In genomic region chr11:67118801-67119576, GRCh38 we compare ENCODE assay signal across 8 cellular contexts.
A peak's percentile ranks its signal among the peaks of the same experiment; 100 is the strongest.
DNase-seq lines count a peak whose midpoint lies in the region; ATAC-seq and TF ChIP-seq lines count a peak whose summit lies in the region.

Gene KDM2A, plus strand, starts transcription at chr11:67119263. Its CDS starts 2,054 bp downstream, at chr11:67121317.

- ATAC-seq in GM19035 (IDR thresholded peaks at IDR 0.05; ENCODE audit: unreplicated experiment) (peak; percentile 65), HG03354 (IDR thresholded peaks at IDR 0.05; ENCODE audit: poor library complexity, severe bottlenecking, unreplicated experiment) (peak; percentile 67)
- peak; percentile 80 to 83 for ATAC-seq in activated CD4-positive, CD25-positive, alpha-beta regulatory T cell treated with anti-CD3 and anti-CD28 coated beads, Interleukin-2, amount 50 U/mL, for 24 hours
- ATAC-seq in central memory CD8-positive, alpha-beta T cell (replicated peaks; ENCODE audit: extremely low read depth, poor library complexity, severe bottlenecking), result peak; percentile 82

- no peaks in the 10 kb centered on the region for H3K27me3 Mint-ChIP-seq in central memory CD8-positive, alpha-beta T cell

- TF ChIP-seq CTCF in AG09309 (IDR thresholded peaks at IDR 0.05; ENCODE audit: control insufficient read depth, insufficient read depth, low read depth, low read length, missing control alignments), result no peak

- peak within 1 kb of the TSS; percentile 86 for H3K27ac Mint-ChIP-seq in central memory CD8-positive, alpha-beta T cell (ENCODE audit: low read depth)

- DNase-seq in AG09309 (ENCODE audit: low read depth), result peak; percentile 94
- peak; percentile 98 to 99 for DNase-seq in NCI-H446 (lab: John Stamatoyannopoulos, UW)
- DNase-seq in central memory CD8-positive, alpha-beta T cell (ENCODE audit: low spot score in 2 of 2), result peak; percentile 90 to 96
- DNase-seq in iris pigment epithelial cell (ENCODE audit: low read depth), result peak; percentile 98
- peak; percentile 95 to 98 for DNase-seq in stimulated activated CD4-positive, alpha-beta T cell treated with anti-CD3 and anti-CD28 coated beads, Interleukin-12 subunit alpha, Interleukin-12 subunit beta, amount 100 ng/mL, for 24 hours (ENCODE audit: low read depth in 2 of 2)

- peak within 1 kb of the TSS; percentile 99 for H3K4me3 Mint-ChIP-seq in central memory CD8-positive, alpha-beta T cell

- peaks cover 32% of the 10 kb centered on the region for H3K36me3 Mint-ChIP-seq in central memory CD8-positive, alpha-beta T cell (ENCODE audit: insufficient read depth)

- H3K4me1 Mint-ChIP-seq in central memory CD8-positive, alpha-beta T cell, result peaks cover 31% of the 10 kb centered on the region

- H3K9me3 Mint-ChIP-seq in central memory CD8-positive, alpha-beta T cell, result no peaks in the 10 kb centered on the region

- H3K4me3 ChIP-seq in AG09309 (ENCODE audit: control insufficient read depth, low read depth, low read length), result peak within 1 kb of the TSS; percentile 92

Comparison
In these comparisons a context has a peak if more than half of its experiments do, and no peak if none do; other contexts are left out.
1. Peak in every context shown above with its lines: DNase-seq, ATAC-seq and H3K4me3 ChIP-seq.